1 cellular context compared by ENCODE assay signal in the genomic region with DNA sequence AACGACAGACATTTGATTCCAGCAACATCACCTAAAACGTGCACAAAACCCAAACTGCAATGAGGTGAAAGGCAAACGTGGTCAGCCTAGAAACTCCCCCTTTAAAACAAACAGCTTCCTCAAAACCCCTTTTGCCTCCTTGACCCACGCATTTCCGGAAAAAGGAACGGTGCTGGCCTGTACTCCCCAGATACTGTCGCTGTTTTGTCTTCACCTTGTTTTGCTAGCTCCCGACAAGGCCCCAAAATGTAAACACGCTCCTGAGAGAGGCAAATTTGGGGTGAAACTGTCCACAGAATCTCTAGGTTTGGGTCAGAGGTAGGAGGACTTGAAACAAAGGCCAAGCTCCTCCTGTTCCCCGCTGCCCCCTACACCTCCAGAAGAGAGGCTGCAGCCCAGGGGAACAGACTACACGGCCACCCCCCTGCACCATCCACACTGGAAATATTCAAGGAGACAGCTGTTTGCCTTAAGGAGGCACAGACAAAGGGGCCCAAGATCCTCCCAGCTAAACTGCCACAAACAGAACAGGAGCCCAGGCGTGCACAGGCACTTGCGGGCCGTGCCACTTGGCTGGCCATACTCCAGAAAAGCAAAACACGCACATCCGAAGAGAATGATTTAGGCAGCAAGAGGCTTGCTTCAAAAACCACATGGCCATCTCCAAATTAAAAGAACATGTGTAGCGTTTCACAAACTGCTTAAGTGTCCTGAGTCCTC.
TF ChIP-seq lines count a peak whose summit lies in the region.

No MANE protein-coding gene starts in this region.

TF ChIP-seq in GM23338, 12 proteins besides CTCF, POLR2A, EP300 and RAD21 (continued from another document):
- TF ChIP-seq, protein P1, sequence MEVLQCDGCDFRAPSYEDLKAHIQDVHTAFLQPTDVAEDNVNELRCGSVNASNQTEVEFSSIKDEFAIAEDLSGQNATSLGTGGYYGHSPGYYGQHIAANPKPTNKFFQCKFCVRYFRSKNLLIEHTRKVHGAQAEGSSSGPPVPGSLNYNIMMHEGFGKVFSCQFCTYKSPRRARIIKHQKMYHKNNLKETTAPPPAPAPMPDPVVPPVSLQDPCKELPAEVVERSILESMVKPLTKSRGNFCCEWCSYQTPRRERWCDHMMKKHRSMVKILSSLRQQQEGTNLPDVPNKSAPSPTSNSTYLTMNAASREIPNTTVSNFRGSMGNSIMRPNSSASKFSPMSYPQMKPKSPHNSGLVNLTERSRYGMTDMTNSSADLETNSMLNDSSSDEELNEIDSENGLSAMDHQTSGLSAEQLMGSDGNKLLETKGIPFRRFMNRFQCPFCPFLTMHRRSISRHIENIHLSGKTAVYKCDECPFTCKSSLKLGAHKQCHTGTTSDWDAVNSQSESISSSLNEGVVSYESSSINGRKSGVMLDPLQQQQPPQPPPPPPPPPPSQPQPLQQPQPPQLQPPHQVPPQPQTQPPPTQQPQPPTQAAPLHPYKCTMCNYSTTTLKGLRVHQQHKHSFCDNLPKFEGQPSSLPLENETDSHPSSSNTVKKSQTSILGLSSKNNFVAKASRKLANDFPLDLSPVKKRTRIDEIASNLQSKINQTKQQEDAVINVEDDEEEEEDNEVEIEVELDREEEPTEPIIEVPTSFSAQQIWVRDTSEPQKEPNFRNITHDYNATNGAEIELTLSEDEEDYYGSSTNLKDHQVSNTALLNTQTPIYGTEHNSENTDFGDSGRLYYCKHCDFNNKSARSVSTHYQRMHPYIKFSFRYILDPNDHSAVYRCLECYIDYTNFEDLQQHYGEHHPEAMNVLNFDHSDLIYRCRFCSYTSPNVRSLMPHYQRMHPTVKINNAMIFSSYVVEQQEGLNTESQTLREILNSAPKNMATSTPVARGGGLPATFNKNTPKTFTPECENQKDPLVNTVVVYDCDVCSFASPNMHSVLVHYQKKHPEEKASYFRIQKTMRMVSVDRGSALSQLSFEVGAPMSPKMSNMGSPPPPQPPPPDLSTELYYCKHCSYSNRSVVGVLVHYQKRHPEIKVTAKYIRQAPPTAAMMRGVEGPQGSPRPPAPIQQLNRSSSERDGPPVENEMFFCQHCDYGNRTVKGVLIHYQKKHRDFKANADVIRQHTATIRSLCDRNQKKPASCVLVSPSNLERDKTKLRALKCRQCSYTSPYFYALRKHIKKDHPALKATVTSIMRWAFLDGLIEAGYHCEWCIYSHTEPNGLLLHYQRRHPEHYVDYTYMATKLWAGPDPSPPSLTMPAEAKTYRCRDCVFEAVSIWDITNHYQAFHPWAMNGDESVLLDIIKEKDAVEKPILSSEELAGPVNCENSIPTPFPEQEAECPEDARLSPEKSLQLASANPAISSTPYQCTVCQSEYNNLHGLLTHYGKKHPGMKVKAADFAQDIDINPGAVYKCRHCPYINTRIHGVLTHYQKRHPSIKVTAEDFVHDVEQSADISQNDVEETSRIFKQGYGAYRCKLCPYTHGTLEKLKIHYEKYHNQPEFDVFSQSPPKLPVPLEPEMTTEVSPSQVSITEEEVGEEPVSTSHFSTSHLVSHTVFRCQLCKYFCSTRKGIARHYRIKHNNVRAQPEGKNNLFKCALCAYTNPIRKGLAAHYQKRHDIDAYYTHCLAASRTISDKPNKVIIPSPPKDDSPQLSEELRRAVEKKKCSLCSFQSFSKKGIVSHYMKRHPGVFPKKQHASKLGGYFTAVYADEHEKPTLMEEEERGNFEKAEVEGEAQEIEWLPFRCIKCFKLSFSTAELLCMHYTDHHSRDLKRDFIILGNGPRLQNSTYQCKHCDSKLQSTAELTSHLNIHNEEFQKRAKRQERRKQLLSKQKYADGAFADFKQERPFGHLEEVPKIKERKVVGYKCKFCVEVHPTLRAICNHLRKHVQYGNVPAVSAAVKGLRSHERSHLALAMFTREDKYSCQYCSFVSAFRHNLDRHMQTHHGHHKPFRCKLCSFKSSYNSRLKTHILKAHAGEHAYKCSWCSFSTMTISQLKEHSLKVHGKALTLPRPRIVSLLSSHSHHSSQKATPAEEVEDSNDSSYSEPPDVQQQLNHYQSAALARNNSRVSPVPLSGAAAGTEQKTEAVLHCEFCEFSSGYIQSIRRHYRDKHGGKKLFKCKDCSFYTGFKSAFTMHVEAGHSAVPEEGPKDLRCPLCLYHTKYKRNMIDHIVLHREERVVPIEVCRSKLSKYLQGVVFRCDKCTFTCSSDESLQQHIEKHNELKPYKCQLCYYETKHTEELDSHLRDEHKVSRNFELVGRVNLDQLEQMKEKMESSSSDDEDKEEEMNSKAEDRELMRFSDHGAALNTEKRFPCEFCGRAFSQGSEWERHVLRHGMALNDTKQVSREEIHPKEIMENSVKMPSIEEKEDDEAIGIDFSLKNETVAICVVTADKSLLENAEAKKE (CRISPR knock-in tag; IDR thresholded peaks at IDR 0.05) = no peak
- TF ChIP-seq ZNF331 (CRISPR knock-in tag; IDR thresholded peaks at IDR 0.05; ENCODE audit: low read depth) = no peak
- TF ChIP-seq ZNF114 (CRISPR knock-in tag; IDR thresholded peaks at IDR 0.05) = no peak
- TF ChIP-seq EZH2 (IDR thresholded peaks at IDR 0.05; ENCODE audit: low read depth, unreplicated experiment) = no peak
- no peak for TF ChIP-seq ETS1 (IDR thresholded peaks at IDR 0.05)
- TF ChIP-seq, protein P2, sequence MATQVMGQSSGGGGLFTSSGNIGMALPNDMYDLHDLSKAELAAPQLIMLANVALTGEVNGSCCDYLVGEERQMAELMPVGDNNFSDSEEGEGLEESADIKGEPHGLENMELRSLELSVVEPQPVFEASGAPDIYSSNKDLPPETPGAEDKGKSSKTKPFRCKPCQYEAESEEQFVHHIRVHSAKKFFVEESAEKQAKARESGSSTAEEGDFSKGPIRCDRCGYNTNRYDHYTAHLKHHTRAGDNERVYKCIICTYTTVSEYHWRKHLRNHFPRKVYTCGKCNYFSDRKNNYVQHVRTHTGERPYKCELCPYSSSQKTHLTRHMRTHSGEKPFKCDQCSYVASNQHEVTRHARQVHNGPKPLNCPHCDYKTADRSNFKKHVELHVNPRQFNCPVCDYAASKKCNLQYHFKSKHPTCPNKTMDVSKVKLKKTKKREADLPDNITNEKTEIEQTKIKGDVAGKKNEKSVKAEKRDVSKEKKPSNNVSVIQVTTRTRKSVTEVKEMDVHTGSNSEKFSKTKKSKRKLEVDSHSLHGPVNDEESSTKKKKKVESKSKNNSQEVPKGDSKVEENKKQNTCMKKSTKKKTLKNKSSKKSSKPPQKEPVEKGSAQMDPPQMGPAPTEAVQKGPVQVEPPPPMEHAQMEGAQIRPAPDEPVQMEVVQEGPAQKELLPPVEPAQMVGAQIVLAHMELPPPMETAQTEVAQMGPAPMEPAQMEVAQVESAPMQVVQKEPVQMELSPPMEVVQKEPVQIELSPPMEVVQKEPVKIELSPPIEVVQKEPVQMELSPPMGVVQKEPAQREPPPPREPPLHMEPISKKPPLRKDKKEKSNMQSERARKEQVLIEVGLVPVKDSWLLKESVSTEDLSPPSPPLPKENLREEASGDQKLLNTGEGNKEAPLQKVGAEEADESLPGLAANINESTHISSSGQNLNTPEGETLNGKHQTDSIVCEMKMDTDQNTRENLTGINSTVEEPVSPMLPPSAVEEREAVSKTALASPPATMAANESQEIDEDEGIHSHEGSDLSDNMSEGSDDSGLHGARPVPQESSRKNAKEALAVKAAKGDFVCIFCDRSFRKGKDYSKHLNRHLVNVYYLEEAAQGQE (IDR thresholded peaks at IDR 0.05; ENCODE audit: unreplicated experiment) = no peak
- no peak for TF ChIP-seq NANOG (IDR thresholded peaks at IDR 0.05; ENCODE audit: borderline replicate concordance)
- no peak for TF ChIP-seq CREB1 (CRISPR knock-in tag; IDR thresholded peaks at IDR 0.05; ENCODE audit: low read depth)
